In the genomic region with DNA sequence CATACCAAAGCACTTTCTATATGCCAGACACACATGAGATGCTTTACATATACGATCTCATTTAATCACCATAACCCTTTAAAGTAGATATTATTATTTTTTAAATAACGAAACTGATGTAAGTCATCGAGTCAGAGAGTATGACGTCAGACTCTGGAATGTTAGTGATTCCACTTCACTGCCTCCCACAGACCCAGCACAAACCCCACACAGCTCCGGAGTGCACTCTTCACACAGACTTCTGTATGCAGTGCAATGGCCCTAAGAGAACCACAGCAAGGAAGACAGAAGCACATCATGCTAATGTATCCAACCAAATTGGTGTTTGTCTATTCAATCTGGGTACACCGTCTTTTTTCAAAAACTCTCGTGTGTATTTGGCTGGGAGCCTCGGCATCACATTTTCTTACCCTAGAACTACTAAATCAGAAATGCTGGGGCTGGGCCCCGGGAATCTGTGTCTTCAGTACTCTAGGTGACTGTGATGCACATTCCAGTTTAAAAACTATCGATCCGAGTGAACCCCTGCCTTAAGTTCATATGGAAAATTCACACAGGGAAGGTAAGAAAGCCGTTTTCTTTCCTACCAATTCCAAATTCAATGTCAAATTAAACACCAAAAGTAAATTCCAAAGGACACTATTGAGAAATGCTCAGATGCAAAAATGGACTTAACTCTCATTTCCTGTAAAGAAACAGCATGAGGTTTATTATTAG, we compare ENCODE assay signal across 24 cellular contexts.
DNase-seq lines count a peak whose midpoint lies in the region; ATAC-seq and TF ChIP-seq lines count a peak whose summit lies in the region.
"Had no signal": no experiment of that assay in that cellular context is flagged by ENCODE, and none has a peak within 500 bp of the region (broad histone marks: within the 10 kb centered on the region; RNA-seq: fewer than 3 reads in every experiment).

No MANE protein-coding gene starts in this region.

- H3K36me3 ChIP-seq in tibial nerve = peaks cover 0 to 35% (median 0%) of the 10 kb centered on the region in 3 donors
- no peaks in the 10 kb centered on the region for H3K36me3 ChIP-seq in colonic mucosa
- H3K36me3 ChIP-seq: BE2C, breast epithelium, thyroid gland had no signal

- H3K4me1 ChIP-seq in tibial nerve (peaks cover 0 to 26% (median 5%) of the 10 kb centered on the region in 4 donors), colonic mucosa (no peaks in the 10 kb centered on the region)
- H3K4me1 ChIP-seq: BE2C, lower lobe of right lung, spleen had no signal

- no peak overlapping the region for H3K9ac ChIP-seq in colonic mucosa (ENCODE audit: low read depth in 2 of 2, low read length in 2 of 2)

- no peak for TF ChIP-seq EP300 in tibial nerve (IDR thresholded peaks at IDR 0.05)

- H3K4me3 ChIP-seq in astrocyte of the spinal cord (ENCODE audit: low read depth, low read length) = no peak overlapping the region
- no peak overlapping the region for H3K4me3 ChIP-seq in skeletal muscle cell (ENCODE audit: low read depth, low read length)
- H3K4me3 ChIP-seq in tibial nerve = no peak overlapping the region
- H3K4me3 ChIP-seq in colonic mucosa = no peak overlapping the region
- H3K4me3 ChIP-seq: breast epithelium, esophagus muscularis mucosa, lower lobe of right lung, spleen, thyroid gland had no signal

- 79 to 90% methylated on average over 12 of the region's 12 CpGs for WGBS in tibial nerve, 2 donors

- in situ Hi-C loops in astrocyte of the spinal cord (cut with HindIII; ENCODE audit: low sequenced_read_pairs) = no loop called here

- H3K27me3 ChIP-seq in tibial nerve (no peaks in the 10 kb centered on the region), colonic mucosa (no peaks in the 10 kb centered on the region)
- H3K27me3 ChIP-seq: BE2C, breast epithelium, esophagus muscularis mucosa, spleen, thyroid gland had no signal

- intact Hi-C loops in colonic mucosa (cut with DNase I) = no loop called here

- H3K27ac ChIP-seq in tibial nerve = no peak overlapping the region
- no peak overlapping the region for H3K27ac ChIP-seq in colonic mucosa
- H3K27ac ChIP-seq: breast epithelium, esophagus muscularis mucosa, HL-60, lower lobe of right lung, spleen, thyroid gland had no signal

- peak; percentile 22 for DNase-seq in HCEC 1CT
- DNase-seq in astrocyte of the spinal cord (ENCODE audit: low read depth, low spot score) = peak; percentile 69
- DNase-seq in iris pigment epithelial cell (ENCODE audit: low read depth) = peak; percentile 90
- peak; percentile 60 for DNase-seq in skeletal muscle cell (ENCODE audit: low read depth)
- no peak for DNase-seq in tibial nerve (ENCODE audit: low spot score in 2 of 2)
- DNase-seq in colonic mucosa = no peak
- no peak for DNase-seq in NCI-H345 treated with DMSO at 0.1 percent for 48 hours (lab: John Stamatoyannopoulos, UW; ENCODE audit: unreplicated experiment)
- DNase-seq: activated CD4-positive, alpha-beta T cell treated with anti-CD3 and anti-CD28 coated beads, Interleukin-2, amount 10 ng/mL, durations not matched to agents 7 days and 5 days; activated naive CD4-positive, alpha-beta T cell treated with anti-CD3 and anti-CD28 coated beads for 36 hours; BE2C; Calu3; GOT3; KBM-7; lower lobe of right lung; naive B cell; NCI-H1048; NCI-H774; spleen had no signal

- no peak for TF ChIP-seq CTCF in astrocyte of the spinal cord (IDR thresholded peaks at IDR 0.05; ENCODE audit: low read depth, low read length)
- TF ChIP-seq CTCF in tibial nerve (IDR thresholded peaks at IDR 0.05) = no peak
- TF ChIP-seq CTCF in colonic mucosa (IDR thresholded peaks at IDR 0.05) = no peak

- no peaks in the 10 kb centered on the region for H3K9me3 ChIP-seq in tibial nerve
- no peaks in the 10 kb centered on the region for H3K9me3 ChIP-seq in colonic mucosa
- H3K9me3 ChIP-seq: BE2C, breast epithelium, esophagus muscularis mucosa, lower lobe of right lung, spleen, thyroid gland had no signal

- ATAC-seq in HG03039 (IDR thresholded peaks at IDR 0.05; ENCODE audit: unreplicated experiment) = no peak
- ATAC-seq: Panc1 had no signal

- TF ChIP-seq POLR2A in tibial nerve (IDR thresholded peaks at IDR 0.05) = no peak

Comparison
In these comparisons a context has a peak if more than half of its experiments do, and no peak if none do; other contexts are left out.
1. DNase-seq: peak in HCEC 1CT (single experiment), astrocyte of the spinal cord (single experiment), iris pigment epithelial cell (single experiment) and skeletal muscle cell (single experiment); none in tibial nerve (0 of 2), colonic mucosa (single experiment) and NCI-H345 treated with DMSO at 0.1 percent for 48 hours (single experiment).